8 cellular contexts compared by ENCODE assay signal in the genomic region with DNA sequence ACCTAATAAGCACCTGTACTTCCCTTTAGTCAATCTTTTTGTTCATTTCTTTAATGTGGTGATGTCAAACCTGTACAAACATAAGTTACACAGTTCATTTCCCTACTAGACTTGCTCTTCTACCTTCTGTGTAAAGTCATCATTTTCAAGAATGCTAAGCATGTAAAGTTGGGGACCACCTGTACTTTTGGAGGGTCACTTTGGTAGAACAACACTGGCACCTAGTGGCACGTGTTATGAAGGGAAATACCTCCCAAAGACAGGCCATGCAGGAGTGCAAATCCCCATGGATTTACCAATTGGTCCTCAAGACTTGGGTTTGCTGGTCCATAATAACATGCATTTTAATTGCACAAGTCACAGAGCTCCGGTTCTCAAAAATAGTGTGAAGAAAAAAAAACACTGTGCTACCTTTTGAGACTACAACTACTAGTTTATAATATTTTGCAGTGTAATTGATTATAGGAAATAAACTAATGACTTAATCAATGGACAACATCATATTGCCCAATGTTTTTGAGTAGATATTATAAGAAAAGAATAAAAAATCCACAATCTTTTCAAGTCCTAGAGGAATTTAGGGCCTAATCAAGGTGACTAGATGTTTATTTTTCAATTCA.
DNase-seq lines count a peak whose midpoint lies in the region; ATAC-seq, FAIRE-seq and TF ChIP-seq lines count a peak whose summit lies in the region.

No MANE protein-coding gene starts in this region.

- CTCF ChIA-PET in GM12878 (lab: Yijun Ruan, JAX) = interaction anchor here (0.7 to 6.2 kb wide), 12 partner anchors 17 to 736 kb away, joined by 3 to 127 read pairs (median 5); a partner anchor contains a TSS

- H3K4me3 ChIP-seq in MG63 = no peak overlapping the region
- H3K4me3 ChIP-seq in GM12878 = no peak overlapping the region
- H3K4me3 ChIP-seq in transverse colon = no peak overlapping the region

- in situ Hi-C loops in GM12878 (cut with MboI) (loop anchor here (5.0 to 25.0 kb wide), 2 partner anchors 435 to 735 kb away; no protein-coding TSS in a partner anchor), transverse colon (cut with MboI; ENCODE audit: low pct_ligation_motif_present in 1 of 4, low pct_unique_long_range_greater_than_20kb in 1 of 4, low sequenced_read_pairs in 3 of 4) (loop anchor here in 2 of 4 donors (5.0 to 10.0 kb wide), 2 partner anchors 428 to 430 kb away; a partner anchor contains a TSS)

- H3K27ac ChIP-seq in GM12878 (ENCODE audit: control insufficient read depth, insufficient read depth) (no peak overlapping the region), transverse colon (no peak overlapping the region)

- no peak overlapping the region for H3K4me2 ChIP-seq in GM12878 (ENCODE audit: control insufficient read depth, insufficient read depth)

- no peak overlapping the region for H2AFZ ChIP-seq in GM12878 (ENCODE audit: control insufficient read depth, low read depth, low read length)

- TF ChIP-seq RAD21 in GM12878 (IDR thresholded peaks at IDR 0.05; ENCODE audit: insufficient read depth, low read depth, low read length) = peak; percentile 93

- H3K36me3 ChIP-seq in MG63 = no peaks in the 10 kb centered on the region
- H3K36me3 ChIP-seq in GM12878 (ENCODE audit: control insufficient read depth in 2 of 2, insufficient read depth in 2 of 2, low read length in 1 of 2) = no peaks in the 10 kb centered on the region; a peak in 1 of 4 replicates
- H3K36me3 ChIP-seq in transverse colon = no peaks in the 10 kb centered on the region

- POLR2A ChIA-PET in GM12878 (lab: Charles Lee) = interaction anchor here (0.7 kb wide), 1 partner anchor 294 kb away, joined by 4 read pairs; no protein-coding TSS in a partner anchor

- H3K9ac ChIP-seq in GM12878 (ENCODE audit: control insufficient read depth, insufficient read depth, low read length) = no peak overlapping the region

- DNase-seq in activated CD8-positive, alpha-beta memory T cell treated with anti-CD3 and anti-CD28 coated beads, Interleukin-2, amount 50 U/mL, for 1 hour (ENCODE audit: extremely low read depth) = peak; percentile 1
- DNase-seq in activated CD8-positive, alpha-beta memory T cell treated with anti-CD3 and anti-CD28 coated beads for 24 hours = no peak
- DNase-seq in MG63 = peak; percentile 14
- DNase-seq in GM12878 (ENCODE audit: low read depth, low spot score) = peak; percentile 35
- DNase-seq in inferior parietal cortex (ENCODE audit: extremely low spot score) = peak; percentile 36
- DNase-seq in transverse colon = no peak
- DNase-seq in GF-D8 (lab: John Stamatoyannopoulos, UW) = no peak

- FAIRE-seq in GM12878 (lab: Jason Lieb, UNC) = peak; percentile 84

- peak; percentile 51 to 88 (median 62) for TF ChIP-seq CTCF in GM12878 (IDR thresholded peaks at IDR 0.05 in 2 of 3, conservative IDR thresholded peaks at IDR 0.05 in 1 of 3; ENCODE audit: control insufficient read depth in 2 of 3, extremely low read depth in 1 of 3, insufficient read depth in 1 of 3, low read depth in 3 of 3, low read length in 3 of 3)
- peak in 4 of 5 experiments; percentile 21 to 38 (median 25) for TF ChIP-seq CTCF in transverse colon (IDR thresholded peaks at IDR 0.05)

- intact Hi-C loops in GM12878 (cut with micrococcal nuclease; ENCODE audit: unreplicated experiment) (loop anchor here (1.0 to 5.0 kb wide), 6 partner anchors 200 to 830 kb away; no protein-coding TSS in a partner anchor), transverse colon (cut with DNase I; ENCODE audit: low total_unique reads) (no loop called here)

- RAD21 ChIA-PET in GM12878 (lab: Charles Lee; ENCODE audit: unreplicated experiment) = interaction anchor here (1.1 to 6.4 kb wide), 8 partner anchors 61 to 434 kb away, joined by 3 to 97 read pairs (median 4); a partner anchor contains a TSS

- TF ChIP-seq POLR2A in GM12878 (IDR thresholded peaks at IDR 0.05; ENCODE audit: low read depth, low read length) = no peak
- TF ChIP-seq POLR2A in transverse colon (IDR thresholded peaks at IDR 0.05) = no peak

- H4K20me1 ChIP-seq in GM12878 (ENCODE audit: control insufficient read depth, insufficient read depth) = no peaks in the 10 kb centered on the region

- no peaks in the 10 kb centered on the region for H3K27me3 ChIP-seq in MG63
- H3K27me3 ChIP-seq in GM12878 (replicated peaks in 1 of 2; ENCODE audit: control insufficient read depth in 2 of 2, insufficient read depth in 2 of 2, low read length in 1 of 2) = no peaks in the 10 kb centered on the region
- no peaks in the 10 kb centered on the region for H3K27me3 ChIP-seq in transverse colon

- no peaks in the 10 kb centered on the region for H3K9me3 ChIP-seq in MG63
- no peaks in the 10 kb centered on the region for H3K9me3 ChIP-seq in GM12878 (replicated peaks; ENCODE audit: control insufficient read depth, insufficient read depth, low read length)
- no peaks in the 10 kb centered on the region for H3K9me3 ChIP-seq in transverse colon

- H3K79me2 ChIP-seq in GM12878 (ENCODE audit: control insufficient read depth, insufficient read depth, low read length) = no peaks in the 10 kb centered on the region

- no TSS peak for BruUV-seq in GM12878 (replicated peaks; lab: Mats Ljungman, UMichigan)

- peak; percentile 82 for ATAC-seq in GM12878
- ATAC-seq in GM21447 (IDR thresholded peaks at IDR 0.05; ENCODE audit: unreplicated experiment) = no peak

- 2% methylated on average over 2 of the region's 2 CpGs for WGBS in GM12878 (ENCODE audit: insufficient coverage, insufficient replicate concordance, low lambda C conversion rate, missing lambda C conversion rate)
- 10 to 17% methylated on average over 2 of the region's 2 CpGs for WGBS in transverse colon (ENCODE audit: low coverage in 1 of 2), 2 donors

- H3K4me1 ChIP-seq in GM12878 (ENCODE audit: control insufficient read depth, insufficient read depth, low read length) = no peaks in the 10 kb centered on the region
- no peaks in the 10 kb centered on the region for H3K4me1 ChIP-seq in transverse colon

- SMC1A ChIA-PET in GM12878 (lab: Charles Lee; ENCODE audit: uncharacterized antibody, unreplicated experiment) = interaction anchor here (0.6 to 6.4 kb wide), 12 partner anchors 10 to 462 kb away, joined by 3 to 130 read pairs (median 6); a partner anchor contains a TSS

- TF ChIP-seq EP300 in GM12878 (IDR thresholded peaks at IDR 0.05; ENCODE audit: borderline replicate concordance in 1 of 2, control insufficient read depth in 1 of 2, low read depth in 2 of 2, low read length in 2 of 2) = no peak
- TF ChIP-seq EP300 in transverse colon (IDR thresholded peaks at IDR 0.05; ENCODE audit: low read depth) = no peak

TF ChIP-seq in GM12878, 131 proteins besides CTCF, POLR2A, EP300 and RAD21:
- TF ChIP-seq SMARCA5 (IDR thresholded peaks at IDR 0.05) = 0 out of 2 replicates have a peak, but pooled peaks have one; percentile 44
- TF ChIP-seq SMC3 (IDR thresholded peaks at IDR 0.05; ENCODE audit: borderline replicate concordance, low read length) = peak; percentile 90
- TF ChIP-seq SIN3A (IDR thresholded peaks at IDR 0.05; ENCODE audit: low read depth, low read length) = no peak
- peak; percentile 5; the same call in 1 of the 2 replicates for TF ChIP-seq TCF7 (IDR thresholded peaks at IDR 0.05; ENCODE audit: borderline replicate concordance)
- TF ChIP-seq, protein P1, sequence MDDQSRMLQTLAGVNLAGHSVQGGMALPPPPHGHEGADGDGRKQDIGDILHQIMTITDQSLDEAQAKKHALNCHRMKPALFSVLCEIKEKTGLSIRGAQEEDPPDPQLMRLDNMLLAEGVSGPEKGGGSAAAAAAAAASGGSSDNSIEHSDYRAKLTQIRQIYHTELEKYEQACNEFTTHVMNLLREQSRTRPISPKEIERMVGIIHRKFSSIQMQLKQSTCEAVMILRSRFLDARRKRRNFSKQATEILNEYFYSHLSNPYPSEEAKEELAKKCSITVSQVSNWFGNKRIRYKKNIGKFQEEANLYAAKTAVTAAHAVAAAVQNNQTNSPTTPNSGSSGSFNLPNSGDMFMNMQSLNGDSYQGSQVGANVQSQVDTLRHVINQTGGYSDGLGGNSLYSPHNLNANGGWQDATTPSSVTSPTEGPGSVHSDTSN (IDR thresholded peaks at IDR 0.05; ENCODE audit: insufficient replicate concordance, low read depth, low read length) = no peak
- TF ChIP-seq ZNF24 (IDR thresholded peaks at IDR 0.05) = peak; percentile 71; the same call in 1 of the 2 replicates
- 0 out of 2 replicates have a peak, but pooled peaks have one; percentile 16 for TF ChIP-seq NBN (IDR thresholded peaks at IDR 0.05)
- 0 out of 2 replicates have a peak, but pooled peaks have one; percentile 32 for TF ChIP-seq YY1 (IDR thresholded peaks at IDR 0.05; ENCODE audit: low read depth, low read length)

Comparison
In these comparisons a context has a peak if more than half of its experiments do, and no peak if none do; other contexts are left out.
1. DNase-seq: peak in activated CD8-positive, alpha-beta memory T cell treated with anti-CD3 and anti-CD28 coated beads, Interleukin-2, amount 50 U/mL, for 1 hour (single experiment), MG63 (single experiment), GM12878 (single experiment) and inferior parietal cortex (single experiment); none in activated CD8-positive, alpha-beta memory T cell treated with anti-CD3 and anti-CD28 coated beads for 24 hours (single experiment), transverse colon (single experiment) and GF-D8 (single experiment).